ENCODE assay signal across 10 cellular contexts in the genomic region with DNA sequence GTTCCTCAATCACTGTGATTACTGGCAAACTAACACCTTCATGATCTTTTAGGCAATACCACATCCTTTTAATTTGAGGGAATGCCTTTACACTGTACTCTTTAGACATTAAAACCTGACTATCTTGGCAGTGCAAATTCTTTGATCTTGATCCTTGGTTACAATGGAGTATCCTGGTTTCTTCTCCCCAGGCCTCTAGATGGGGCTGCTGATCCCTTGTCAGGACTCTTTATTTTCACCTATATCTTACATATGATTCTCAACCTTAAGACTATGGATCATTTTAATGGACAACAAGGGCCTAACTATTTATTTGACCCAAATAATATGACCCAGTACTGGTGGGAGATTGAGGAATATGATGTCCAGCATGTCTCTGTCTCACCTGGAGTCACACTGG.
DNase-seq lines count a peak whose midpoint lies in the region; ATAC-seq and TF ChIP-seq lines count a peak whose summit lies in the region.
"Had no signal": no experiment of that assay in that cellular context is flagged by ENCODE, and none has a peak within 500 bp of the region (broad histone marks: within the 10 kb centered on the region; RNA-seq: fewer than 3 reads in every experiment).

No MANE protein-coding gene starts in this region.

- H3K4me1 ChIP-seq in GM23248 (ENCODE audit: insufficient read depth) (peaks cover 6% of the 10 kb centered on the region; the same call in 1 of the 2 replicates), PC-3 (ENCODE audit: insufficient read depth, low read length) (no peaks in the 10 kb centered on the region), fibroblast of lung (ENCODE audit: control insufficient read depth, extremely low read depth, insufficient read depth, low read length) (no peaks in the 10 kb centered on the region), gastroesophageal sphincter (peaks cover 0 to 4% (median 0%) of the 10 kb centered on the region in 3 donors), colonic mucosa (no peaks in the 10 kb centered on the region)

- H3K9me2 ChIP-seq in GM23248 (ENCODE audit: insufficient read depth) (no peaks in the 10 kb centered on the region), PC-3 (replicated peaks; ENCODE audit: low read length) (no peaks in the 10 kb centered on the region)

- TF ChIP-seq CTCF in PC-3 (conservative IDR thresholded peaks at IDR 0.05; ENCODE audit: low read depth, low read length) (peak; percentile 57), fibroblast of lung (conservative IDR thresholded peaks at IDR 0.05 in 1 of 2, IDR thresholded peaks at IDR 0.05 in 1 of 2; ENCODE audit: low read depth in 1 of 2, low read length in 2 of 2) (peak; percentile 52 to 77), gastroesophageal sphincter (IDR thresholded peaks at IDR 0.05) (no peak), colonic mucosa (IDR thresholded peaks at IDR 0.05) (no peak)

- H3K27me3 ChIP-seq in GM23248 (replicated peaks; ENCODE audit: insufficient read depth), result no peaks in the 10 kb centered on the region
- H3K27me3 ChIP-seq in PC-3 (ENCODE audit: low read length), result no peaks in the 10 kb centered on the region
- H3K27me3 ChIP-seq in fibroblast of lung (ENCODE audit: control insufficient read depth, insufficient read depth, low read length), result no peaks in the 10 kb centered on the region
- no peaks in the 10 kb centered on the region for H3K27me3 ChIP-seq in gastroesophageal sphincter
- H3K27me3 ChIP-seq in colonic mucosa, result no peaks in the 10 kb centered on the region

- H4K20me1 ChIP-seq in GM23248 (ENCODE audit: insufficient read depth) (no peaks in the 10 kb centered on the region), PC-3 (ENCODE audit: low read length) (no peaks in the 10 kb centered on the region), fibroblast of lung (ENCODE audit: control insufficient read depth, extremely low read depth, insufficient read depth, low read length) (no peaks in the 10 kb centered on the region)

- CTCF ChIA-PET in PC-3 (lab: Charles Lee), result no interaction called here

- ATAC-seq in PC-3, result peak; percentile 68
- ATAC-seq in gastroesophageal sphincter, result no peak
- ATAC-seq in HG02798 (IDR thresholded peaks at IDR 0.05; ENCODE audit: poor library complexity, unreplicated experiment), result no peak

- H3K4me2 ChIP-seq in GM23248 (ENCODE audit: unreplicated experiment) (no peak overlapping the region), PC-3 (ENCODE audit: low read length) (no peak overlapping the region), fibroblast of lung (ENCODE audit: extremely low read depth, insufficient read depth, low read length) (no peak overlapping the region)

- in situ Hi-C loops in ACHN (cut with HindIII; ENCODE audit: low pct_ligation_motif_present, low pct_unique_long_range_greater_than_20kb, low sequenced_read_pairs), result no loop called here
- in situ Hi-C loops in GM23248 (cut with MboI), result no loop called here

- H3K9ac ChIP-seq in GM23248 (no peak overlapping the region), PC-3 (ENCODE audit: low read length) (no peak overlapping the region), fibroblast of lung (ENCODE audit: insufficient read depth, low read length) (no peak overlapping the region), colonic mucosa (ENCODE audit: low read depth in 2 of 2, low read length in 2 of 2) (no peak overlapping the region)

- no peak overlapping the region for H3K4me3 ChIP-seq in GM23248
- no peak overlapping the region for H3K4me3 ChIP-seq in PC-3 (ENCODE audit: low read length)
- H3K4me3 ChIP-seq in fibroblast of lung (replicated peaks in 1 of 4; ENCODE audit: control extremely low read depth in 1 of 4, insufficient read depth in 1 of 4, low read depth in 3 of 4, low read length in 4 of 4), result no peak overlapping the region
- no peak overlapping the region for H3K4me3 ChIP-seq in gastroesophageal sphincter
- H3K4me3 ChIP-seq in colonic mucosa, result no peak overlapping the region

- H2AFZ ChIP-seq in GM23248, result no peak overlapping the region
- H2AFZ ChIP-seq in PC-3 (ENCODE audit: low read length), result no peak overlapping the region
- no peak overlapping the region for H2AFZ ChIP-seq in fibroblast of lung (ENCODE audit: low read length)

- H3F3A ChIP-seq in GM23248 (ENCODE audit: insufficient read depth) (no peaks in the 10 kb centered on the region), PC-3 (ENCODE audit: low read length, unreplicated experiment) (no peaks in the 10 kb centered on the region)

- H3K9me3 ChIP-seq in GM23248 (ENCODE audit: low read depth) (no peaks in the 10 kb centered on the region), PC-3 (ENCODE audit: low read length) (no peaks in the 10 kb centered on the region), fibroblast of lung (ENCODE audit: control insufficient read depth, insufficient read depth, low read depth, low read length) (no peaks in the 10 kb centered on the region), gastroesophageal sphincter (no peaks in the 10 kb centered on the region), colonic mucosa (no peaks in the 10 kb centered on the region)

- POLR2A ChIA-PET in PC-3 (lab: Charles Lee; ENCODE audit: unreplicated experiment), result no interaction called here

- BruUV-seq in PC-3 (replicated peaks; lab: Mats Ljungman, UMichigan), result no TSS peak

- intact Hi-C loops in PC-3 (cut with micrococcal nuclease) (loop anchor here (1.0 to 10.0 kb wide), 4 partner anchors 330 to 858 kb away; no protein-coding TSS in a partner anchor), colonic mucosa (cut with DNase I) (no loop called here)

- H3K79me2 ChIP-seq in GM23248 (ENCODE audit: insufficient read depth) (no peaks in the 10 kb centered on the region), PC-3 (ENCODE audit: low read length) (no peaks in the 10 kb centered on the region), fibroblast of lung (ENCODE audit: control insufficient read depth, insufficient read depth, low read length) (no peaks in the 10 kb centered on the region)

- no peaks in the 10 kb centered on the region for H3K36me3 ChIP-seq in GM23248 (ENCODE audit: low read depth)
- H3K36me3 ChIP-seq in PC-3 (ENCODE audit: low read depth, low read length), result no peaks in the 10 kb centered on the region
- H3K36me3 ChIP-seq in fibroblast of lung (ENCODE audit: control insufficient read depth, insufficient read depth, low read length), result no peaks in the 10 kb centered on the region
- H3K36me3 ChIP-seq in gastroesophageal sphincter, result no peaks in the 10 kb centered on the region
- no peaks in the 10 kb centered on the region for H3K36me3 ChIP-seq in colonic mucosa

- TF ChIP-seq POLR2A in gastroesophageal sphincter (IDR thresholded peaks at IDR 0.05), result no peak

- no peak for TF ChIP-seq EP300 in gastroesophageal sphincter (IDR thresholded peaks at IDR 0.05)

- DNase-seq in ACHN (peak; percentile 6), GM23248 (peak; percentile 48), PC-3 (peak; percentile 20), fibroblast of lung (ENCODE audit: low read depth in 2 of 2) (peak; percentile 10 to 53), CD1c-positive myeloid dendritic cell (ENCODE audit: extremely low spot score) (no peak), colonic mucosa (no peak)
- DNase-seq: activated CD4-positive, alpha-beta T cell treated with anti-CD3 and anti-CD28 coated beads, Interleukin-2, amount 50 U/mL, for 1 hour; Calu3 had no signal

- H3K27ac ChIP-seq in GM23248 (no peak overlapping the region), PC-3 (ENCODE audit: low read length) (no peak overlapping the region), fibroblast of lung (ENCODE audit: insufficient read depth, low read length) (no peak overlapping the region), gastroesophageal sphincter (no peak overlapping the region), colonic mucosa (no peak overlapping the region)

Comparison
In these comparisons a context has a peak if more than half of its experiments do, and no peak if none do; other contexts are left out.
1. DNase-seq: peak in ACHN (single experiment), GM23248 (single experiment), PC-3 (single experiment) and fibroblast of lung (2 of 2); none in CD1c-positive myeloid dendritic cell (single experiment) and colonic mucosa (single experiment).
2. CTCF ChIP-seq: peak in PC-3 (single experiment) and fibroblast of lung (2 of 2); none in gastroesophageal sphincter (0 of 4) and colonic mucosa (single experiment).